Comparison of ENCODE assay signal across 19 cellular contexts in the genomic region with DNA sequence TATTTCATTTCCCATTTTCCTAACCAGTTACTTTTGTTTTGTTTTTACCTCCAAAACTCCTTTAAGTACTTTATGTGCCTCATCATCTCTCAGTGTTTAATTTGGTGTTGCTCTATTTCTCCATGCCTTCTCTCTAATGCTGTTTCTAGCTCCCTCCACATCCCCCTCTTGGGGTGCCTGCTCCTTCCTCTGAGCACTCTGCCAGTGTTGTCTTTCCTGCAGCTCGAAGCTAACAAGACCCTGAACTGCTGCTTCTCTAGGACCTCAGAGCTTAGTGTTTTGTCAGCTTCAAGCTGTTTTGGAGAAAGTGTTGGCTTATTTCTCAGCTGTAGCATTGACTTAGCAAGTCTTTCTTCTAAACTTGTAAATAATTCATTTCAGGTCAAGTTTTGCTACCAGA.
"Had no signal": no experiment of that assay in that cellular context is flagged by ENCODE, and none has a peak within 500 bp of the region (broad histone marks: within the 10 kb centered on the region; RNA-seq: fewer than 3 reads in every experiment).

No MANE protein-coding gene starts in this region.

- H3K4me3 ChIP-seq: ascending aorta, ovary, spleen, upper lobe of left lung had no signal

- H3K4me1 ChIP-seq: foreskin keratinocyte had no signal

- H3K9me3 ChIP-seq: ascending aorta, ovary, spleen, upper lobe of left lung had no signal

- DNase-seq: activated CD4-positive, alpha-beta T cell treated with anti-CD3 and anti-CD28 coated beads, Interleukin-2, amount 50 U/mL, for 4 hours; activated naive CD4-positive, alpha-beta T cell treated with anti-CD3 and anti-CD28 coated beads for 36 hours; activated naive CD8-positive, alpha-beta T cell treated with anti-CD3 and anti-CD28 coated beads, Interleukin-2, amount 50 U/mL, for 24 hours; activated T-cell treated with anti-CD3 and anti-CD28 coated beads for 4 hours; foreskin keratinocyte; glutamatergic neuron; left colon; spleen; stimulated activated naive CD8-positive, alpha-beta T cell treated with anti-CD3 and anti-CD28 coated beads, Interleukin-15, amount 100 ng/mL, for 72 hours; T-helper 9 cell; upper lobe of left lung had no signal

- H3K4me1 Mint-ChIP-seq: activated naive CD8-positive, alpha-beta T cell treated with anti-CD3 and anti-CD28 coated beads, Interleukin-2, amount 50 U/mL, for 24 hours; memory B cell; stimulated activated naive CD8-positive, alpha-beta T cell treated with anti-CD3 and anti-CD28 coated beads, Interleukin-15, amount 100 ng/mL, for 72 hours had no signal

- H3K36me3 Mint-ChIP-seq: memory B cell had no signal

- H3K4me3 Mint-ChIP-seq: activated naive CD4-positive, alpha-beta T cell treated with anti-CD3 and anti-CD28 coated beads for 36 hours; activated naive CD8-positive, alpha-beta T cell treated with anti-CD3 and anti-CD28 coated beads, Interleukin-2, amount 50 U/mL, for 24 hours; memory B cell; neural crest cell; stimulated activated naive CD8-positive, alpha-beta T cell treated with anti-CD3 and anti-CD28 coated beads, Interleukin-15, amount 100 ng/mL, for 72 hours; T-cell had no signal

- ATAC-seq: activated CD4-positive, CD25-positive, alpha-beta regulatory T cell treated with anti-CD3 and anti-CD28 coated beads, Interleukin-2, amount 50 U/mL, for 24 hours; activated naive CD8-positive, alpha-beta T cell treated with anti-CD3 and anti-CD28 coated beads, Interleukin-2, amount 50 U/mL, for 24 hours; foreskin keratinocyte; left colon; sciatic nerve; stimulated activated naive CD8-positive, alpha-beta T cell treated with anti-CD3 and anti-CD28 coated beads, Interleukin-15, amount 100 ng/mL, for 72 hours; T-cell had no signal

- H3K9me3 Mint-ChIP-seq: activated naive CD4-positive, alpha-beta T cell treated with anti-CD3 and anti-CD28 coated beads for 36 hours; activated naive CD8-positive, alpha-beta T cell treated with anti-CD3 and anti-CD28 coated beads, Interleukin-2, amount 50 U/mL, for 24 hours; activated T-helper 2 cell treated with anti-CD3 and anti-CD28 coated beads, Interferon-gamma antibody, Interleukin-2, Interleukin-4, amounts not matched to agents 10 μg/mL and 5 μg/mL and 100 μg/mL, durations not matched to agents 14 hours and 24 hours and 36 hours; memory B cell; neural crest cell; stimulated activated naive CD8-positive, alpha-beta T cell treated with anti-CD3 and anti-CD28 coated beads, Interleukin-15, amount 100 ng/mL, for 72 hours; T-cell had no signal

- H3K27ac ChIP-seq: ascending aorta, foreskin keratinocyte, ovary, spleen had no signal

- H3K36me3 ChIP-seq: ascending aorta, ovary, upper lobe of left lung had no signal

- H3K27me3 Mint-ChIP-seq: activated naive CD8-positive, alpha-beta T cell treated with anti-CD3 and anti-CD28 coated beads, Interleukin-2, amount 50 U/mL, for 24 hours; memory B cell; stimulated activated naive CD8-positive, alpha-beta T cell treated with anti-CD3 and anti-CD28 coated beads, Interleukin-15, amount 100 ng/mL, for 72 hours; T-cell had no signal

- H3K27ac Mint-ChIP-seq: activated naive CD4-positive, alpha-beta T cell treated with anti-CD3 and anti-CD28 coated beads for 36 hours; activated naive CD8-positive, alpha-beta T cell treated with anti-CD3 and anti-CD28 coated beads, Interleukin-2, amount 50 U/mL, for 24 hours; activated T-helper 2 cell treated with anti-CD3 and anti-CD28 coated beads, Interferon-gamma antibody, Interleukin-2, Interleukin-4, amounts not matched to agents 10 μg/mL and 5 μg/mL and 100 μg/mL, durations not matched to agents 14 hours and 24 hours and 36 hours; memory B cell; T-cell had no signal
